8 cellular contexts compared by ENCODE assay signal in the genomic region with DNA sequence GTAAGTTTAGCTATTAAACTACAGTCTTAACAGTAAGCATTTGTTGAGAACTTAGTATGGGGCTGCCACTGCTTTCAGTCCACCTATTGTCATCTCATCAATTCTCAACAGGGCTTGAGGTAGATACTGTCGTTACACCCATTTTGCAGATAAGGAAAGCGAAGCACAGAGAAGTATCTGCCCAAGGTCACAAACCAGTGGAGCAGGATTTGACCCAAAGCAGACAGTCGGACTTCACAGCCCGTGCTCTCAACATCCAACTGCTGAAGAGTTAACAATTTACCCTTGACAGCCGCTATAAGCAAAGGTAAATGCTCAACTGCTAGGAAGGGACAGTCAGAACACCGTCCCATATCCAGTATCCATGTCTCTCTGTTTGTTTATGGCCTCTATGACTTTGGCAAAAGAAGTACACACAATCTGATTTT. TPM values are rescaled to one million over a fixed set of nuclear protein-coding genes. Genes with fewer than 3 reads are reported as not detected.
A peak's percentile ranks its signal among the peaks of the same experiment; 100 is the strongest.
DNase-seq lines count a peak whose midpoint lies in the region; ATAC-seq and TF ChIP-seq lines count a peak whose summit lies in the region.

No MANE protein-coding gene starts in this region.

- CTCF ChIA-PET in SK-N-SH (lab: Yijun Ruan, JAX): interaction anchor here (1.1 to 2.1 kb wide), 3 partner anchors 10 to 247 kb away, joined by 3 to 5 read pairs (median 4); no protein-coding TSS in a partner anchor

- H3K36me3 ChIP-seq in SK-N-SH (replicated peaks in 1 of 2; ENCODE audit: control insufficient read depth in 1 of 2, insufficient read depth in 2 of 2, low read length in 1 of 2) (no peaks in the 10 kb centered on the region), endocrine pancreas (ENCODE audit: control insufficient read depth, insufficient read depth, low read length) (no peaks in the 10 kb centered on the region)

- 3% methylated on average over 6 of the region's 6 CpGs for WGBS in SK-N-SH (ENCODE audit: low lambda C conversion rate)

- TF ChIP-seq EP300 in SK-N-SH (IDR thresholded peaks at IDR 0.05; ENCODE audit: borderline replicate concordance in 1 of 2, low read depth in 1 of 2, low read length in 1 of 2): no peak

- no peak overlapping the region for H2AFZ ChIP-seq in SK-N-SH (ENCODE audit: low read depth)

- no peaks in the 10 kb centered on the region for H3K9me2 ChIP-seq in SK-N-SH

- H3K4me1 ChIP-seq in SK-N-SH (ENCODE audit: control insufficient read depth in 1 of 2, insufficient read depth in 2 of 2, low read depth in 1 of 2, low read length in 1 of 2): peaks cover 9 to 20% of the 10 kb centered on the region in 2 experiments; a peak in 3 of 4 replicates
- H3K4me1 ChIP-seq in endocrine pancreas (ENCODE audit: control insufficient read depth, insufficient read depth, low read length): peaks cover 14% of the 10 kb centered on the region

- peak overlapping the region; percentile 97 for H3K4me3 Mint-ChIP-seq in activated naive CD4-positive, alpha-beta T cell treated with anti-CD3 and anti-CD28 coated beads, Interleukin-2, amount 50 U/mL, for 24 hours
- H3K4me3 Mint-ChIP-seq in naive B cell: peak overlapping the region; percentile 87 to 98 (median 94)

- POLR2A ChIA-PET in SK-N-SH (lab: Yijun Ruan, JAX): interaction anchor here (0.6 to 3.1 kb wide), 4 partner anchors 10 to 226 kb away, joined by 3 to 21 read pairs (median 4); a partner anchor contains a TSS

- DNase-seq in activated naive CD4-positive, alpha-beta T cell treated with anti-CD3 and anti-CD28 coated beads, Interleukin-2, amount 50 U/mL, for 16 hours: no peak
- DNase-seq in SK-N-SH (no peak), naive B cell (no peak), cerebellar nuclear complex (lab: John Stamatoyannopoulos, UW) (no peak)

- ATAC-seq in naive B cell (ENCODE audit: low read depth in 2 of 2) (no peak), HG03520 (IDR thresholded peaks at IDR 0.05; ENCODE audit: unreplicated experiment) (no peak), GM21529 (IDR thresholded peaks at IDR 0.05; ENCODE audit: unreplicated experiment) (no peak)

- peak overlapping the region; percentile 82 for H3K4me2 ChIP-seq in SK-N-SH

- H3K4me1 Mint-ChIP-seq in activated naive CD4-positive, alpha-beta T cell treated with anti-CD3 and anti-CD28 coated beads, Interleukin-2, amount 50 U/mL, for 24 hours: peaks cover 36% of the 10 kb centered on the region
- H3K4me1 Mint-ChIP-seq in naive B cell: peaks cover 35 to 58% (median 46%) of the 10 kb centered on the region in 3 donors

- H3K27ac ChIP-seq in SK-N-SH (ENCODE audit: low read depth in 2 of 2, low read length in 1 of 2): peak overlapping the region; percentile 77 to 96

- peaks cover 56% of the 10 kb centered on the region for H3K79me2 ChIP-seq in SK-N-SH (ENCODE audit: insufficient read depth)

- H3K9ac ChIP-seq in SK-N-SH (peak overlapping the region; percentile 88), endocrine pancreas (ENCODE audit: control insufficient read depth, insufficient read depth, low read length) (peak overlapping the region; percentile 86)

- TF ChIP-seq CTCF in SK-N-SH (IDR thresholded peaks at IDR 0.05): no peak

- H3K36me3 Mint-ChIP-seq in activated naive CD4-positive, alpha-beta T cell treated with anti-CD3 and anti-CD28 coated beads, Interleukin-2, amount 50 U/mL, for 24 hours: no peaks in the 10 kb centered on the region
- H3K36me3 Mint-ChIP-seq in naive B cell: no peaks in the 10 kb centered on the region

- no peaks in the 10 kb centered on the region for H3K9me3 ChIP-seq in SK-N-SH
- no peaks in the 10 kb centered on the region for H3K9me3 ChIP-seq in endocrine pancreas (ENCODE audit: control insufficient read depth, low read length)

- H3F3A ChIP-seq in SK-N-SH (replicated peaks; ENCODE audit: insufficient read depth): peaks cover 6% of the 10 kb centered on the region

- no peaks in the 10 kb centered on the region for H3K27me3 Mint-ChIP-seq in activated naive CD4-positive, alpha-beta T cell treated with anti-CD3 and anti-CD28 coated beads, Interleukin-2, amount 50 U/mL, for 24 hours
- H3K27me3 Mint-ChIP-seq in naive B cell: no peaks in the 10 kb centered on the region

- H3K9me3 Mint-ChIP-seq in activated naive CD4-positive, alpha-beta T cell treated with anti-CD3 and anti-CD28 coated beads, Interleukin-2, amount 50 U/mL, for 24 hours: no peaks in the 10 kb centered on the region
- no peaks in the 10 kb centered on the region for H3K9me3 Mint-ChIP-seq in naive B cell

- H3K4me3 ChIP-seq in SK-N-SH (ENCODE audit: low read depth in 2 of 2, low read length in 1 of 2) (peak overlapping the region; percentile 66 to 81), endocrine pancreas (ENCODE audit: control insufficient read depth, insufficient read depth, low read length) (peak overlapping the region; percentile 97)

- no peak for TF ChIP-seq RAD21 in SK-N-SH (IDR thresholded peaks at IDR 0.05; ENCODE audit: low read length)

- peaks cover 54% of the 10 kb centered on the region for H4K20me1 ChIP-seq in SK-N-SH (ENCODE audit: insufficient read depth)

- H3K27me3 ChIP-seq in SK-N-SH (ENCODE audit: insufficient read depth): no peaks in the 10 kb centered on the region
- H3K27me3 ChIP-seq in endocrine pancreas (ENCODE audit: control insufficient read depth, insufficient read depth, low read length): no peaks in the 10 kb centered on the region

- H3K27ac Mint-ChIP-seq in activated naive CD4-positive, alpha-beta T cell treated with anti-CD3 and anti-CD28 coated beads, Interleukin-2, amount 50 U/mL, for 24 hours: peak overlapping the region; percentile 93
- peak overlapping the region; percentile 80 to 98 (median 88) for H3K27ac Mint-ChIP-seq in naive B cell

TF ChIP-seq in SK-N-SH, 30 proteins besides CTCF, POLR2A, EP300 and RAD21:
- TF ChIP-seq NRF1 (IDR thresholded peaks at IDR 0.05; ENCODE audit: low read depth, low read length) (no peak), CHD2 (IDR thresholded peaks at IDR 0.05; ENCODE audit: low read length, partially characterized antibody) (no peak), EZH2phosphoT487 (IDR thresholded peaks at IDR 0.05; ENCODE audit: borderline replicate concordance, low read depth) (no peak), JUND (IDR thresholded peaks at IDR 0.05) (no peak), TCF12 (IDR thresholded peaks at IDR 0.05) (no peak)
- TF ChIP-seq, protein P1, sequence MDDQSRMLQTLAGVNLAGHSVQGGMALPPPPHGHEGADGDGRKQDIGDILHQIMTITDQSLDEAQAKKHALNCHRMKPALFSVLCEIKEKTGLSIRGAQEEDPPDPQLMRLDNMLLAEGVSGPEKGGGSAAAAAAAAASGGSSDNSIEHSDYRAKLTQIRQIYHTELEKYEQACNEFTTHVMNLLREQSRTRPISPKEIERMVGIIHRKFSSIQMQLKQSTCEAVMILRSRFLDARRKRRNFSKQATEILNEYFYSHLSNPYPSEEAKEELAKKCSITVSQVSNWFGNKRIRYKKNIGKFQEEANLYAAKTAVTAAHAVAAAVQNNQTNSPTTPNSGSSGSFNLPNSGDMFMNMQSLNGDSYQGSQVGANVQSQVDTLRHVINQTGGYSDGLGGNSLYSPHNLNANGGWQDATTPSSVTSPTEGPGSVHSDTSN (IDR thresholded peaks at IDR 0.05): no peak

RNA-seq across cellular contexts. Expression of a gene that starts 1.3 kb away (rescaled TPM):
- polyA plus RNA-seq in SK-N-SH (2012; rRNA removed) (15.1 and 15.4 TPM in 2 replicates), naive B cell (ENCODE audit: low read depth in 6 of 6) (10 to 100 TPM; 17.2 to 31.9 (median 24.0) TPM)
- 15.3 and 16.6 TPM in 2 replicates for polyA plus RNA-seq in SK-N-SH (2012; cell fraction: cytosol; rRNA removed)
- 22.7 and 28.0 TPM in 2 replicates for polyA plus RNA-seq in SK-N-SH (2012; cell fraction: nucleus; rRNA removed)
